Comparison of ENCODE assay signal across 8 cellular contexts in genomic region chr7:99558306-99559275, GRCh38. TPM values are rescaled to one million over a fixed set of nuclear protein-coding genes. Genes with fewer than 3 reads are reported as not detected.
DNase-seq lines count a peak whose midpoint lies in the region; ATAC-seq and TF ChIP-seq lines count a peak whose summit lies in the region.

A gene with protein sequence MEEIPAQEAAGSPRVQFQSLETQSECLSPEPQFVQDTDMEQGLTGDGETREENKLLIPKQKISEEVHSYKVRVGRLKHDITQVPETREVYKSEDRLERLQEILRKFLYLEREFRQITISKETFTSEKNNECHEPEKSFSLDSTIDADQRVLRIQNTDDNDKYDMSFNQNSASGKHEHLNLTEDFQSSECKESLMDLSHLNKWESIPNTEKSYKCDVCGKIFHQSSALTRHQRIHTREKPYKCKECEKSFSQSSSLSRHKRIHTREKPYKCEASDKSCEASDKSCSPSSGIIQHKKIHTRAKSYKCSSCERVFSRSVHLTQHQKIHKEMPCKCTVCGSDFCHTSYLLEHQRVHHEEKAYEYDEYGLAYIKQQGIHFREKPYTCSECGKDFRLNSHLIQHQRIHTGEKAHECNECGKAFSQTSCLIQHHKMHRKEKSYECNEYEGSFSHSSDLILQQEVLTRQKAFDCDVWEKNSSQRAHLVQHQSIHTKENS (plus strand): TSS chr7:99558642. CDS start chr7:99560560, 1,918 bp downstream.

- TF ChIP-seq CTCF in left lung (IDR thresholded peaks at IDR 0.05) = no peak

- intact Hi-C loops in dendritic cell treated with granulocyte-macrophage colony-stimulating factor and Interleukin-4, amounts not matched to agents 40 ng/mL and 50 ng/mL, for 4 days (cut with micrococcal nuclease) = loop anchor here (2.0 to 10.0 kb wide), 3 partner anchors 54 to 526 kb away; partner anchors contain the start of genes COPS6, ZKSCAN5, ZNF3 and ZNF789
- intact Hi-C loops in left lung (cut with DNase I) = no loop called here

- peak within 1 kb of the TSS; percentile 93 for H3K27ac Mint-ChIP-seq in dendritic cell treated with granulocyte-macrophage colony-stimulating factor and Interleukin-4, amounts not matched to agents 40 ng/mL and 50 ng/mL, for 4 days

- H3K4me1 ChIP-seq in left lung = peaks cover 13 to 74% of the 10 kb centered on the region in 2 donors

- H3K9me3 Mint-ChIP-seq in dendritic cell treated with granulocyte-macrophage colony-stimulating factor and Interleukin-4, amounts not matched to agents 40 ng/mL and 50 ng/mL, for 4 days = no peaks in the 10 kb centered on the region

- H3K27me3 Mint-ChIP-seq in dendritic cell treated with granulocyte-macrophage colony-stimulating factor and Interleukin-4, amounts not matched to agents 40 ng/mL and 50 ng/mL, for 4 days = no peaks in the 10 kb centered on the region

- H3K4me3 Mint-ChIP-seq in dendritic cell treated with granulocyte-macrophage colony-stimulating factor and Interleukin-4, amounts not matched to agents 40 ng/mL and 50 ng/mL, for 4 days = peak within 1 kb of the TSS; percentile 96

- DNase-seq in Ammon's horn (ENCODE audit: low spot score) = peak; percentile 78
- peak; percentile 94 for DNase-seq in GM19238 (ENCODE audit: insufficient read length, low spot score)
- DNase-seq in NCI-H526 (lab: John Stamatoyannopoulos, UW) = peak; percentile 90 to 98
- peak; percentile 82 to 83 for DNase-seq in activated CD4-positive, alpha-beta T cell treated with anti-CD3 and anti-CD28 coated beads, Interleukin-2, amount 50 U/mL, for 4 hours
- DNase-seq in left lung = peak; percentile 89 to 94
- DNase-seq in stimulated activated CD4-positive, alpha-beta T cell treated with anti-CD3 and anti-CD28 coated beads, Interleukin-2, amount 100 ng/mL, for 48 hours = peak; percentile 71 to 76

- H3K36me3 Mint-ChIP-seq in dendritic cell treated with granulocyte-macrophage colony-stimulating factor and Interleukin-4, amounts not matched to agents 40 ng/mL and 50 ng/mL, for 4 days (ENCODE audit: low read depth) = peaks cover 74% of the 10 kb centered on the region

- peak within 1 kb of the TSS; percentile 88 to 95 for H3K4me3 ChIP-seq in left lung

- peaks cover 47% of the 10 kb centered on the region for H3K4me1 Mint-ChIP-seq in dendritic cell treated with granulocyte-macrophage colony-stimulating factor and Interleukin-4, amounts not matched to agents 40 ng/mL and 50 ng/mL, for 4 days (ENCODE audit: low read depth)

- peaks cover 0 to 52% of the 10 kb centered on the region in 2 donors for H3K36me3 ChIP-seq in left lung

- no peaks in the 10 kb centered on the region for H3K9me3 ChIP-seq in left lung

- no peaks in the 10 kb centered on the region for H3K27me3 ChIP-seq in left lung

- ATAC-seq in HG03439 (IDR thresholded peaks at IDR 0.05; ENCODE audit: unreplicated experiment) (peak; percentile 79), left lung (peak; percentile 96)

- H3K27ac ChIP-seq in left lung = peak within 1 kb of the TSS; percentile 96 to 99

RNA-seq across cellular contexts. Expression of the gene that starts here (rescaled TPM):
- total RNA-seq in left lung = 10 to 100 TPM; 56.0 to 67.2 TPM

Comparison
In these comparisons a context has a peak if more than half of its experiments do, and no peak if none do; other contexts are left out.
1. Peak in every context shown above with its lines: DNase-seq, ATAC-seq, H3K4me3 ChIP-seq and H3K27ac ChIP-seq.